In the genomic region with DNA sequence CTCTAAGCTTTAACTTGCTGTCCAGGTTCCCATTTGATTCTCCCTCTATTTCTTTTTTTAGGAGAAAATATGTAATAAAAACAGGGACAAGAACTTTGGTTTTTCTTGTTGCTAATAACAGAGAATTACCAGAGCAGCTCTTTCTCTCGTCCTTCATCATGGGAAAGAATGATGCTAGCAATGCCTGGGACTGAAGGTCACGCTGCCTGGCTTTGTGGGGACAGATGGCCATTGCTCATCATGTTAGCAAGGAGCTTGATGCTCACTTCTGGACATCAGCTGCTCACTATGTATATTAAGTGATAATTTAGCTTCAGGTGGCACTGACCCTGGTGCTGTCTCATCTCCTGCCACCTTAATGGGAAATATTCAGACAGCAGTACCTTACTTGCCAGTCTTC, we compare ENCODE assay signal across 28 cellular contexts.
DNase-seq lines count a peak whose midpoint lies in the region; ATAC-seq, FAIRE-seq and TF ChIP-seq lines count a peak whose summit lies in the region.
"Had no signal": no experiment of that assay in that cellular context is flagged by ENCODE, and none has a peak within 500 bp of the region (broad histone marks: within the 10 kb centered on the region; RNA-seq: fewer than 3 reads in every experiment).

No MANE protein-coding gene starts in this region.

- H3K27me3 ChIP-seq in HUES48 (ENCODE audit: control insufficient read depth, insufficient read depth, low read length) (no peaks in the 10 kb centered on the region), HepG2 (ENCODE audit: control insufficient read depth in 1 of 2, insufficient read depth in 2 of 2, low read length in 2 of 2) (peaks cover 0 to 15% of the 10 kb centered on the region in 2 experiments; a peak in 2 of 5 replicates)

- POLR2A ChIA-PET in HepG2 (lab: Yijun Ruan, JAX), result no interaction called here

- no peak for TF ChIP-seq EP300 in HepG2 (IDR thresholded peaks at IDR 0.05; ENCODE audit: low read depth in 2 of 2, low read length in 2 of 2)
- no peak for TF ChIP-seq EP300 in HepG2 (CRISPR knock-in tag; IDR thresholded peaks at IDR 0.05; ENCODE audit: borderline replicate concordance)

- no peak overlapping the region for H3K4me3 Mint-ChIP-seq in chondrocyte (ENCODE audit: unreplicated experiment)
- no peak overlapping the region for H3K4me3 Mint-ChIP-seq in activated naive CD8-positive, alpha-beta T cell treated with anti-CD3 and anti-CD28 coated beads, Interleukin-2, amount 50 U/mL, for 24 hours
- H3K4me3 Mint-ChIP-seq: activated CD4-positive, alpha-beta T cell treated with anti-CD3 and anti-CD28 coated beads, Interleukin-2, amount 10 ng/mL, durations not matched to agents 24 days and 14 days; activated CD8-positive, alpha-beta memory T cell treated with anti-CD3 and anti-CD28 coated beads, Interleukin-2, amount 10 ng/mL, durations not matched to agents 7 days and 5 days; activated naive CD4-positive, alpha-beta T cell treated with anti-CD3 and anti-CD28 coated beads, Interleukin-2, amount 10 ng/mL, durations not matched to agents 7 days and 5 days; activated T-helper 1 cell treated with anti-CD3 and anti-CD28 coated beads, Interleukin-12 subunit alpha, Interleukin-12 subunit beta, Interleukin-2, Interleukin-4 antibody, amounts not matched to agents 30 ng/mL and 10 ng/mL and 1 ng/mL, durations not matched to agents 14 hours and 24 hours and 36 hours; B cell; T-helper 2 cell treated with Interferon-gamma antibody and Interleukin-4, amounts not matched to agents 5 μg/mL and 100 μg/mL, for 36 hours had no signal

- H3K9me3 ChIP-seq in HUES48 (ENCODE audit: control insufficient read depth, insufficient read depth, low read length) (no peaks in the 10 kb centered on the region), mesodermal cell (ENCODE audit: control insufficient read depth, low read length) (no peaks in the 10 kb centered on the region), HepG2 (ENCODE audit: low read length) (no peaks in the 10 kb centered on the region)
- H3K9me3 ChIP-seq: heart right ventricle, lower lobe of right lung, thoracic aorta had no signal

- no peak overlapping the region for H2AFZ ChIP-seq in HepG2 (ENCODE audit: low read length)

- H3K9ac ChIP-seq in HUES48 (ENCODE audit: low read depth, low read length), result peak overlapping the region; percentile 24; the same call in 1 of the 2 replicates
- H3K9ac ChIP-seq in HepG2 (ENCODE audit: insufficient read depth, low read depth, low read length), result no peak overlapping the region

- FAIRE-seq in HepG2 (lab: Jason Lieb, UNC), result no peak
- FAIRE-seq: bronchial epithelial cell, colon had no signal

- TF ChIP-seq CTCF in chondrocyte (IDR thresholded peaks at IDR 0.05) (no peak), HepG2 (CRISPR knock-in tag; IDR thresholded peaks at IDR 0.05) (no peak)

- H3K4me1 ChIP-seq in HUES48 (ENCODE audit: control insufficient read depth, insufficient read depth, low read length) (peaks cover 39% of the 10 kb centered on the region), mesodermal cell (ENCODE audit: control insufficient read depth, insufficient read depth, low read length, poor library complexity, severe bottlenecking) (peaks cover 57% of the 10 kb centered on the region), HepG2 (ENCODE audit: insufficient read depth, low read length) (no peaks in the 10 kb centered on the region)
- H3K4me1 ChIP-seq: lower lobe of right lung had no signal

- DNase-seq in A172 (ENCODE audit: low spot score) (peak; percentile 44), chondrocyte (ENCODE audit: low spot score) (no peak), HepG2 (ENCODE audit: low spot score) (no peak), DMS 273 (lab: John Stamatoyannopoulos, UW; ENCODE audit: unreplicated experiment) (no peak)
- DNase-seq in activated naive CD8-positive, alpha-beta T cell treated with anti-CD3 and anti-CD28 coated beads, Interleukin-2, amount 50 U/mL, for 24 hours, result no peak
- no peak for DNase-seq in activated CD8-positive, alpha-beta memory T cell treated with anti-CD3 and anti-CD28 coated beads, Interleukin-2, amount 50 U/mL, for 48 hours
- DNase-seq: activated CD4-positive, alpha-beta T cell treated with anti-CD3 and anti-CD28 coated beads, Interleukin-2, amount 10 ng/mL, durations not matched to agents 24 days and 14 days; activated CD8-positive, alpha-beta memory T cell treated with anti-CD3 and anti-CD28 coated beads, Interleukin-2, amount 10 ng/mL, durations not matched to agents 7 days and 5 days; activated naive CD4-positive, alpha-beta T cell treated with anti-CD3 and anti-CD28 coated beads, Interleukin-2, amount 10 ng/mL, durations not matched to agents 7 days and 5 days; DMS79; effector memory CD4-positive, alpha-beta T cell; heart right ventricle; Karpas-422; lower lobe of right lung; NCI-H1417 treated with DMSO at 0.1 percent for 48 hours; NCI-H2081 treated with DMSO at 0.1 percent for 48 hours; stimulated activated naive CD4-positive, alpha-beta T cell treated with Interleukin-2 at 50 U/mL for 16 hours had no signal

- H3K4me3 ChIP-seq in HUES48 (ENCODE audit: low read depth, low read length), result no peak overlapping the region
- no peak overlapping the region for H3K4me3 ChIP-seq in mesodermal cell (ENCODE audit: extremely low read depth, insufficient read depth, low read length, poor library complexity, severe bottlenecking)
- H3K4me3 ChIP-seq in HepG2 (replicated peaks in 1 of 3; ENCODE audit: insufficient read depth in 1 of 3, low read depth in 2 of 3, low read length in 3 of 3), result no peak overlapping the region
- H3K4me3 ChIP-seq: heart right ventricle, lower lobe of right lung had no signal

- no peaks in the 10 kb centered on the region for H3K27me3 Mint-ChIP-seq in chondrocyte (ENCODE audit: low read depth)
- H3K27me3 Mint-ChIP-seq in activated naive CD8-positive, alpha-beta T cell treated with anti-CD3 and anti-CD28 coated beads, Interleukin-2, amount 50 U/mL, for 24 hours, result peaks cover 7% of the 10 kb centered on the region
- H3K27me3 Mint-ChIP-seq: activated CD4-positive, alpha-beta T cell treated with anti-CD3 and anti-CD28 coated beads, Interleukin-2, amount 10 ng/mL, durations not matched to agents 24 days and 14 days had no signal

- H3K4me1 Mint-ChIP-seq in chondrocyte (ENCODE audit: low read depth), result peaks cover 68% of the 10 kb centered on the region
- no peaks in the 10 kb centered on the region for H3K4me1 Mint-ChIP-seq in activated naive CD8-positive, alpha-beta T cell treated with anti-CD3 and anti-CD28 coated beads, Interleukin-2, amount 50 U/mL, for 24 hours
- H3K4me1 Mint-ChIP-seq: activated CD4-positive, alpha-beta T cell treated with anti-CD3 and anti-CD28 coated beads, Interleukin-2, amount 10 ng/mL, durations not matched to agents 24 days and 14 days; activated CD8-positive, alpha-beta memory T cell treated with anti-CD3 and anti-CD28 coated beads, Interleukin-2, amount 10 ng/mL, durations not matched to agents 7 days and 5 days; activated naive CD4-positive, alpha-beta T cell treated with anti-CD3 and anti-CD28 coated beads, Interleukin-2, amount 10 ng/mL, durations not matched to agents 7 days and 5 days; B cell had no signal

- H4K20me1 ChIP-seq in HepG2 (ENCODE audit: insufficient read depth, low read length), result no peaks in the 10 kb centered on the region

- H3K79me2 ChIP-seq in HepG2 (ENCODE audit: insufficient read depth, low read length), result no peaks in the 10 kb centered on the region

- TF ChIP-seq RAD21 in HepG2 (CRISPR knock-in tag; IDR thresholded peaks at IDR 0.05), result no peak

- TF ChIP-seq POLR2A in HepG2 (IDR thresholded peaks at IDR 0.05; ENCODE audit: insufficient read depth in 1 of 2, low read depth in 2 of 2, low read length in 2 of 2), result no peak

- H3K9me3 Mint-ChIP-seq in chondrocyte (ENCODE audit: low read depth), result no peaks in the 10 kb centered on the region
- H3K9me3 Mint-ChIP-seq in activated naive CD8-positive, alpha-beta T cell treated with anti-CD3 and anti-CD28 coated beads, Interleukin-2, amount 50 U/mL, for 24 hours, result no peaks in the 10 kb centered on the region
- H3K9me3 Mint-ChIP-seq: activated CD4-positive, alpha-beta T cell treated with anti-CD3 and anti-CD28 coated beads, Interleukin-2, amount 10 ng/mL, durations not matched to agents 24 days and 14 days; activated naive CD4-positive, alpha-beta T cell treated with anti-CD3 and anti-CD28 coated beads, Interleukin-2, amount 10 ng/mL, durations not matched to agents 7 days and 5 days; activated T-helper 1 cell treated with anti-CD3 and anti-CD28 coated beads, Interleukin-12 subunit alpha, Interleukin-12 subunit beta, Interleukin-2, Interleukin-4 antibody, amounts not matched to agents 30 ng/mL and 10 ng/mL and 1 ng/mL, durations not matched to agents 14 hours and 24 hours and 36 hours; neural crest cell; T-helper 2 cell treated with Interferon-gamma antibody and Interleukin-4, amounts not matched to agents 5 μg/mL and 100 μg/mL, for 36 hours had no signal

- no TSS peak for BruUV-seq in HepG2 (replicated peaks; lab: Mats Ljungman, UMichigan)

- H3K27ac ChIP-seq in HUES48 (ENCODE audit: low read depth, low read length), result peak overlapping the region; percentile 82
- H3K27ac ChIP-seq in mesodermal cell (ENCODE audit: low read depth, low read length, severe bottlenecking), result peak overlapping the region; percentile 67
- H3K27ac ChIP-seq in HepG2 (ENCODE audit: extremely low read length, insufficient read depth, low read length), result no peak overlapping the region
- H3K27ac ChIP-seq: foreskin keratinocyte, heart right ventricle, lower lobe of right lung, thoracic aorta had no signal

- H3K27ac Mint-ChIP-seq in chondrocyte (ENCODE audit: unreplicated experiment), result peak overlapping the region; percentile 96
- H3K27ac Mint-ChIP-seq in activated naive CD8-positive, alpha-beta T cell treated with anti-CD3 and anti-CD28 coated beads, Interleukin-2, amount 50 U/mL, for 24 hours, result no peak overlapping the region
- H3K27ac Mint-ChIP-seq: activated CD4-positive, alpha-beta T cell treated with anti-CD3 and anti-CD28 coated beads, Interleukin-2, amount 10 ng/mL, durations not matched to agents 24 days and 14 days; activated CD8-positive, alpha-beta memory T cell treated with anti-CD3 and anti-CD28 coated beads, Interleukin-2, amount 10 ng/mL, durations not matched to agents 7 days and 5 days; activated naive CD4-positive, alpha-beta T cell treated with anti-CD3 and anti-CD28 coated beads, Interleukin-2, amount 10 ng/mL, durations not matched to agents 7 days and 5 days; activated T-helper 1 cell treated with anti-CD3 and anti-CD28 coated beads, Interleukin-12 subunit alpha, Interleukin-12 subunit beta, Interleukin-2, Interleukin-4 antibody, amounts not matched to agents 30 ng/mL and 10 ng/mL and 1 ng/mL, durations not matched to agents 14 hours and 24 hours and 36 hours; B cell; T-helper 2 cell treated with Interferon-gamma antibody and Interleukin-4, amounts not matched to agents 5 μg/mL and 100 μg/mL, for 36 hours had no signal

- in situ Hi-C loops in HepG2 (cut with HindIII; ENCODE audit: extremely low pct_ligation_motif_present, low pct_unique_long_range_greater_than_20kb), result no loop called here

- no peaks in the 10 kb centered on the region for H3K36me3 Mint-ChIP-seq in chondrocyte (ENCODE audit: low read depth)
- H3K36me3 Mint-ChIP-seq in activated naive CD8-positive, alpha-beta T cell treated with anti-CD3 and anti-CD28 coated beads, Interleukin-2, amount 50 U/mL, for 24 hours (ENCODE audit: low read depth), result no peaks in the 10 kb centered on the region
- H3K36me3 Mint-ChIP-seq: activated CD8-positive, alpha-beta memory T cell treated with anti-CD3 and anti-CD28 coated beads, Interleukin-2, amount 10 ng/mL, durations not matched to agents 7 days and 5 days; activated naive CD4-positive, alpha-beta T cell treated with anti-CD3 and anti-CD28 coated beads, Interleukin-2, amount 10 ng/mL, durations not matched to agents 7 days and 5 days had no signal

- CTCF ChIA-PET in HepG2 (lab: Yijun Ruan, JAX; ENCODE audit: low intra/inter-chr PET ratio, low total read pairs), result no interaction called here

- WGBS in mesodermal cell (ENCODE audit: insufficient coverage in 2 of 2), 2 experiments, result 83 to 92% methylated on average over 2 of the region's 2 CpGs
- WGBS in HepG2 (ENCODE audit: low lambda C conversion rate), result 2% methylated on average over 2 of the region's 2 CpGs

- intact Hi-C loops in HepG2 (cut with micrococcal nuclease; ENCODE audit: unreplicated experiment), result no loop called here

- H3K4me2 ChIP-seq in HepG2 (ENCODE audit: low read depth, low read length), result no peak overlapping the region

- no peak for ATAC-seq in HepG2
- no peak for ATAC-seq in activated naive CD8-positive, alpha-beta T cell treated with anti-CD3 and anti-CD28 coated beads, Interleukin-2, amount 50 U/mL, for 24 hours
- ATAC-seq: activated CD8-positive, alpha-beta memory T cell treated with anti-CD3 and anti-CD28 coated beads, Interleukin-2, amount 10 ng/mL, durations not matched to agents 7 days and 5 days; lower lobe of right lung; sciatic nerve had no signal

- H3K36me3 ChIP-seq in HUES48 (ENCODE audit: control insufficient read depth, insufficient read depth, low read length), result no peaks in the 10 kb centered on the region
- H3K36me3 ChIP-seq in mesodermal cell (ENCODE audit: control insufficient read depth, insufficient read depth, low read length), result no peaks in the 10 kb centered on the region
- H3K36me3 ChIP-seq in HepG2 (replicated peaks in 1 of 2; ENCODE audit: control insufficient read depth in 1 of 2, insufficient read depth in 2 of 2, low read length in 2 of 2), result no peaks in the 10 kb centered on the region
- H3K36me3 ChIP-seq: heart right ventricle, lower lobe of right lung, thoracic aorta had no signal
